Comparison of ENCODE assay signal across 18 cellular contexts in the genomic region with DNA sequence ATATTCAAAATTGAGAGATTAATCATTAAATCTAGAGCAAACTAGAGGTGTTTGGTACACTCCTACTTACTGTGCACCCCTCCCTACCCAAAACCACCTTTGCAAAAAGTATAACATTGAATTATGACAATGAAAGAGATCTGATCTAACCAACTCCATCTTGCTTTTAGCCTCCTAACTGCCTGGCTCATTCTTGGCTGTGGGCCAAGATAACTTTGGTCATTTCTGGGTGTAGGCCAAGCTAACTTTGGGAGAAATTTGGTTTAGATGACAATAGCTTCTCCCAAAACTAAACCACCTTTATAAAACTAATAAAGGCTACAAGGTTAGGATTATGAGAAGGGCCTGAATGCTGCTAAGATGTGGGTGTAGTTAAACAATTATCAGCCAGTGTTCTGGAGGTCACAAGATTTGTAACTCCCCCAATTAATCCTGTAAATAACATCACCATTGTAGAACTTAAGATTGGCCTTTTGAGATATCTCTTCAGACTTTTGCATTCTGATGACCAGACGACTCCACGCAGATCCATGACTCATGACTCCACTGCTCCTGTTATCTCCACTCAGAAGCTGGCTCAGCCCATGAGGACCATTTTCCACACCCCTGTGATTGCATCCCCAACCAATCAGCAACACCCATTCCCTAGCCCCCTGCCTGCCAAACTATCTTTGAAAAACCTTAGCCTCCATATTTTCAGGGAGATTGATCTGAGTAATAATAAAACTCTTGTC.
"Had no signal": no experiment of that assay in that cellular context is flagged by ENCODE, and none has a peak within 500 bp of the region (broad histone marks: within the 10 kb centered on the region; RNA-seq: fewer than 3 reads in every experiment).

No MANE protein-coding gene starts in this region.

- H3K36me3 ChIP-seq: cardiac muscle cell, colonic mucosa, gastrocnemius medialis, heart left ventricle, lower lobe of right lung, sigmoid colon, spleen, stomach, thoracic aorta, uterus had no signal

- H3K9me3 ChIP-seq: colonic mucosa, gastrocnemius medialis, lower lobe of right lung, sigmoid colon, stomach, thoracic aorta, uterus had no signal

- ATAC-seq: gastrocnemius medialis, heart left ventricle, left colon, lower lobe of right lung had no signal

- H3K4me1 ChIP-seq: colonic mucosa, gastrocnemius medialis, heart left ventricle, lower lobe of right lung, sigmoid colon, spleen, stomach, uterus had no signal

- H3K27ac ChIP-seq: cardiac muscle cell, colonic mucosa, gastrocnemius medialis, heart left ventricle, lower lobe of right lung, sigmoid colon, spleen, stomach, thoracic aorta, uterus had no signal

- H3K27me3 ChIP-seq: cardiac muscle cell, colonic mucosa, gastrocnemius medialis, heart left ventricle, sigmoid colon, spleen, stomach, uterus had no signal

- H3K4me3 ChIP-seq: cardiac muscle cell, colonic mucosa, gastrocnemius medialis, heart left ventricle, lower lobe of right lung, sigmoid colon, spleen, stomach, thoracic aorta, uterus had no signal

- DNase-seq: activated B cell treated with CpG ODN at 0.5 μM for 24 hours; activated CD4-positive, alpha-beta T cell treated with anti-CD3 and anti-CD28 coated beads, Interleukin-2, amount 10 ng/mL, durations not matched to agents 24 days and 14 days; activated naive CD8-positive, alpha-beta T cell treated with anti-CD3 and anti-CD28 coated beads for 36 hours; anterior cingulate cortex; colonic mucosa; gastrocnemius medialis; heart left ventricle; left colon; lower lobe of right lung; nephron progenitor cell; sigmoid colon; spleen; stimulated activated CD4-positive, alpha-beta T cell treated with anti-CD3 and anti-CD28 coated beads, Interleukin-1b, Interleukin-23, amount 100 ng/mL, for 48 hours; stomach; T-helper 2 cell; uterus had no signal
